ENCODE assay signal across 8 cellular contexts in genomic region chr1:93446837-93447451, GRCh38.
A peak's percentile ranks its signal among the peaks of the same experiment; 100 is the strongest.
DNase-seq lines count a peak whose midpoint lies in the region; ATAC-seq and TF ChIP-seq lines count a peak whose summit lies in the region.

No MANE protein-coding gene starts in this region.

- peak overlapping the region; percentile 82 for H3K4me3 Mint-ChIP-seq in activated T-cell treated with anti-CD3 and anti-CD28 coated beads, Interleukin-2, amount 50 U/mL, for 24 hours
- H3K4me3 Mint-ChIP-seq in stimulated activated naive CD8-positive, alpha-beta T cell treated with anti-CD3 and anti-CD28 coated beads, Interleukin-15, amount 100 ng/mL, for 72 hours, result peak overlapping the region; percentile 45 to 84

- peaks cover 17% of the 10 kb centered on the region for H3K4me1 Mint-ChIP-seq in activated T-cell treated with anti-CD3 and anti-CD28 coated beads, Interleukin-2, amount 50 U/mL, for 24 hours (ENCODE audit: low read depth)
- H3K4me1 Mint-ChIP-seq in stimulated activated naive CD8-positive, alpha-beta T cell treated with anti-CD3 and anti-CD28 coated beads, Interleukin-15, amount 100 ng/mL, for 72 hours, result peaks cover 20% of the 10 kb centered on the region

- H3K9me3 Mint-ChIP-seq in activated T-cell treated with anti-CD3 and anti-CD28 coated beads, Interleukin-2, amount 50 U/mL, for 24 hours, result no peaks in the 10 kb centered on the region
- H3K9me3 Mint-ChIP-seq in stimulated activated naive CD8-positive, alpha-beta T cell treated with anti-CD3 and anti-CD28 coated beads, Interleukin-15, amount 100 ng/mL, for 72 hours, result no peaks in the 10 kb centered on the region

- H3K27me3 Mint-ChIP-seq in activated T-cell treated with anti-CD3 and anti-CD28 coated beads, Interleukin-2, amount 50 U/mL, for 24 hours, result peaks cover 45% of the 10 kb centered on the region
- peaks cover 52% of the 10 kb centered on the region for H3K27me3 Mint-ChIP-seq in stimulated activated naive CD8-positive, alpha-beta T cell treated with anti-CD3 and anti-CD28 coated beads, Interleukin-15, amount 100 ng/mL, for 72 hours

- in situ Hi-C loops in brain microvascular endothelial cell (cut with HindIII; ENCODE audit: low pct_ligation_motif_present, low sequenced_read_pairs), result no loop called here

- H3K4me3 ChIP-seq in brain microvascular endothelial cell (ENCODE audit: low read depth, low read length), result peak overlapping the region; percentile 80

- no peaks in the 10 kb centered on the region for H3K27me3 ChIP-seq in brain microvascular endothelial cell (replicated peaks)

- no peak for DNase-seq in activated T-cell treated with anti-CD3 and anti-CD28 coated beads, Interleukin-2, amount 50 U/mL, for 24 hours
- no peak for DNase-seq in activated T-cell treated with anti-CD3 and anti-CD28 coated beads, Interleukin-2, amount 50 U/mL, for 1 hour
- DNase-seq in NCI-H446 treated with DMSO at 0.1 percent for 48 hours (lab: John Stamatoyannopoulos, UW), result peak; percentile 60
- no peak for DNase-seq in brain microvascular endothelial cell
- peak; percentile 74 for DNase-seq in kidney tubule cell (ENCODE audit: low spot score)
- DNase-seq in stimulated activated naive CD8-positive, alpha-beta T cell treated with anti-CD3 and anti-CD28 coated beads, Interleukin-15, amount 100 ng/mL, for 72 hours, result no peak

- H3K36me3 Mint-ChIP-seq in activated T-cell treated with anti-CD3 and anti-CD28 coated beads, Interleukin-2, amount 50 U/mL, for 24 hours (ENCODE audit: low read depth), result no peaks in the 10 kb centered on the region

- no peak overlapping the region for H3K27ac ChIP-seq in brain microvascular endothelial cell

- no peaks in the 10 kb centered on the region for H3K36me3 ChIP-seq in brain microvascular endothelial cell (replicated peaks)

- H3K27ac Mint-ChIP-seq in activated T-cell treated with anti-CD3 and anti-CD28 coated beads, Interleukin-2, amount 50 U/mL, for 24 hours, result no peak overlapping the region
- H3K27ac Mint-ChIP-seq in stimulated activated naive CD8-positive, alpha-beta T cell treated with anti-CD3 and anti-CD28 coated beads, Interleukin-15, amount 100 ng/mL, for 72 hours, result peak overlapping the region in 1 of 2 donors; percentile 27

- no peak for TF ChIP-seq CTCF in brain microvascular endothelial cell (IDR thresholded peaks at IDR 0.05; ENCODE audit: low read depth, low read length, missing control alignments)

- no peak for ATAC-seq in stimulated activated naive CD8-positive, alpha-beta T cell treated with anti-CD3 and anti-CD28 coated beads, Interleukin-15, amount 100 ng/mL, for 72 hours
- no peak for ATAC-seq in GM21447 (IDR thresholded peaks at IDR 0.05; ENCODE audit: unreplicated experiment)
- ATAC-seq in HG03139 (IDR thresholded peaks at IDR 0.05; ENCODE audit: unreplicated experiment), result no peak

Comparison
In these comparisons a context has a peak if more than half of its experiments do, and no peak if none do; other contexts are left out.
1. DNase-seq: peak in NCI-H446 treated with DMSO at 0.1 percent for 48 hours (single experiment) and kidney tubule cell (single experiment); none in activated T-cell treated with anti-CD3 and anti-CD28 coated beads, Interleukin-2, amount 50 U/mL, for 24 hours (single experiment), activated T-cell treated with anti-CD3 and anti-CD28 coated beads, Interleukin-2, amount 50 U/mL, for 1 hour (single experiment), brain microvascular endothelial cell (single experiment) and stimulated activated naive CD8-positive, alpha-beta T cell treated with anti-CD3 and anti-CD28 coated beads, Interleukin-15, amount 100 ng/mL, for 72 hours (0 of 2).